20 cellular contexts compared by ENCODE assay signal in genomic region chr18:32380559-32380958, GRCh38.
DNase-seq lines count a peak whose midpoint lies in the region; ATAC-seq, FAIRE-seq and TF ChIP-seq lines count a peak whose summit lies in the region.
"Had no signal": no experiment of that assay in that cellular context is flagged by ENCODE, and none has a peak within 500 bp of the region (broad histone marks: within the 10 kb centered on the region; RNA-seq: fewer than 3 reads in every experiment).

No MANE protein-coding gene starts in this region.

- no peaks in the 10 kb centered on the region for H4K20me1 ChIP-seq in Loucy (ENCODE audit: insufficient read depth, low read length, poor library complexity, severe bottlenecking)

- H3K9me3 ChIP-seq in Loucy (ENCODE audit: insufficient read depth, low read depth, low read length): no peaks in the 10 kb centered on the region
- no peaks in the 10 kb centered on the region for H3K9me3 ChIP-seq in ascending aorta
- H3K9me3 ChIP-seq: lower lobe of right lung, transverse colon had no signal

- no peaks in the 10 kb centered on the region for H3K27me3 ChIP-seq in Loucy (ENCODE audit: insufficient read depth, low read length, poor library complexity, severe bottlenecking)
- no peaks in the 10 kb centered on the region for H3K27me3 ChIP-seq in ascending aorta
- H3K27me3 ChIP-seq in foreskin keratinocyte: no peaks in the 10 kb centered on the region
- H3K27me3 ChIP-seq: transverse colon had no signal

- no peaks in the 10 kb centered on the region for H3K79me2 ChIP-seq in Loucy (ENCODE audit: insufficient read depth, low read length)

- H3K4me2 ChIP-seq in Loucy (ENCODE audit: low read depth, low read length, poor library complexity, severe bottlenecking): no peak overlapping the region

- intact Hi-C loops in ascending aorta (cut with DNase I): loop anchor here (5.0 kb wide), 1 partner anchor 78 kb away; no protein-coding TSS in a partner anchor

- H2AFZ ChIP-seq in Loucy (ENCODE audit: low read length): no peak overlapping the region

- H3K4me1 ChIP-seq in Loucy (ENCODE audit: insufficient read depth, low read length, poor library complexity, severe bottlenecking) (no peaks in the 10 kb centered on the region), ascending aorta (peaks cover 0 to 23% of the 10 kb centered on the region in 2 donors), foreskin keratinocyte (peaks cover 16% of the 10 kb centered on the region)

- H3K9ac ChIP-seq in Loucy (ENCODE audit: low read depth, low read length, poor library complexity, severe bottlenecking): no peak overlapping the region

- H3K36me3 ChIP-seq in Loucy (ENCODE audit: insufficient read depth, low read length) (no peaks in the 10 kb centered on the region), ascending aorta (no peaks in the 10 kb centered on the region)
- H3K36me3 ChIP-seq: lower lobe of right lung, transverse colon had no signal

- FAIRE-seq in D721Med (lab: Jason Lieb, UNC): peak; percentile 16
- FAIRE-seq: frontal cortex, K562 had no signal

- H3K4me3 ChIP-seq in Loucy (ENCODE audit: low read length, poor library complexity, severe bottlenecking) (no peak overlapping the region), ascending aorta (no peak overlapping the region)
- H3K4me3 ChIP-seq: K562, lower lobe of right lung, transverse colon had no signal

- DNase-seq in D721Med (ENCODE audit: insufficient read length, low spot score): no peak
- no peak for DNase-seq in ascending aorta (ENCODE audit: low spot score in 2 of 2)
- DNase-seq in foreskin keratinocyte: no peak
- no peak for DNase-seq in NCI-H187 treated with DMSO at 0.1 percent for 48 hours (lab: John Stamatoyannopoulos, UW)
- DNase-seq in NK-92 treated with Interleukin-12 subunit alpha and Interleukin-12 subunit beta, amount 100 ng/mL, for 24 hours (lab: John Stamatoyannopoulos, UW): no peak
- DNase-seq: activated CD4-positive, alpha-beta T cell treated with anti-CD3 and anti-CD28 coated beads for 48 hours; activated CD8-positive, alpha-beta memory T cell treated with anti-CD3 and anti-CD28 coated beads, Interleukin-2, amount 10 ng/mL, durations not matched to agents 7 days and 5 days; hypothalamus; islet precursor cell; lower lobe of right lung; NCI-H1092; NCI-H2081; stimulated activated CD4-positive, alpha-beta T cell treated with anti-CD3 and anti-CD28 coated beads, Interleukin-4, amount 100 ng/mL, for 4 hours; stimulated activated naive CD8-positive, alpha-beta T cell treated with anti-CD3 and anti-CD28 coated beads, Interleukin-15, amount 100 ng/mL, for 72 hours; transverse colon had no signal

- no peaks in the 10 kb centered on the region for H3K9me2 ChIP-seq in Loucy (replicated peaks; ENCODE audit: low read depth, low read length)

- TF ChIP-seq CTCF in D721Med (IDR thresholded peaks at IDR 0.05; ENCODE audit: insufficient read depth, missing control alignments) (peak; percentile 15), Loucy (conservative IDR thresholded peaks at IDR 0.05; ENCODE audit: low read length) (peak; percentile 28), ascending aorta (IDR thresholded peaks at IDR 0.05) (no peak), foreskin keratinocyte (conservative IDR thresholded peaks at IDR 0.05) (peak; percentile 28)

- peak overlapping the region; percentile 29 to 93 for H3K27ac ChIP-seq in ascending aorta
- H3K27ac ChIP-seq in foreskin keratinocyte: no peak overlapping the region
- H3K27ac ChIP-seq: lower lobe of right lung, transverse colon had no signal

- no peaks in the 10 kb centered on the region for H3F3A ChIP-seq in Loucy (ENCODE audit: low read depth)

- no peak for ATAC-seq in foreskin keratinocyte
- ATAC-seq in GM21619 (IDR thresholded peaks at IDR 0.05; ENCODE audit: unreplicated experiment): no peak
- ATAC-seq: activated CD8-positive, alpha-beta memory T cell treated with anti-CD3 and anti-CD28 coated beads, Interleukin-2, amount 10 ng/mL, durations not matched to agents 7 days and 5 days; K562; lower lobe of right lung; Right ventricle myocardium inferior; stimulated activated naive CD8-positive, alpha-beta T cell treated with anti-CD3 and anti-CD28 coated beads, Interleukin-15, amount 100 ng/mL, for 72 hours had no signal

Comparison
In these comparisons a context has a peak if more than half of its experiments do, and no peak if none do; other contexts are left out.
1. CTCF ChIP-seq: peak in D721Med (single experiment), Loucy (single experiment) and foreskin keratinocyte (single experiment); none in ascending aorta (0 of 3).